Comparison of ENCODE assay signal across 27 cellular contexts in the genomic region with DNA sequence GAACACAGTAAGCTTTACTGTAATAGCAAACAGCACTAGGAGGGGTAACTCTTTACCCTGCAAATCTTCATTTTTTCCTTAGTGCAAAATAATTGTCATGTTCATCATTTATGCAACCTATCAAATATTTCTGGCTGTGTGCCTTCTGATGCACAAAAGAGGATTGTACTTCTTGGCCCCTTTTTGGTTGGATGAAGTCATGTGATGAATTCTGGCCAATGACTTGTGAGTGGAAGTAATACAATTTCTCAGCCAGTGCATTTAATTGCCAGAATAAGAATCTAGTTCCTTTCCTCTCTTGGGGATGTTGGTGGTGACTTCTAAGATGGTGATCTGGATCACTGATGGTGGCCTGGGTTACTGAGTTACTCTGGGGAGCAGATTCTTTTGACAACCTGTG.
"Had no signal": no experiment of that assay in that cellular context is flagged by ENCODE, and none has a peak within 500 bp of the region (broad histone marks: within the 10 kb centered on the region; RNA-seq: fewer than 3 reads in every experiment).

No MANE protein-coding gene starts in this region.

- ATAC-seq: activated CD8-positive, alpha-beta T cell treated with anti-CD3 and anti-CD28 coated beads for 36 hours; activated T-cell treated with anti-CD3 and anti-CD28 coated beads, Interleukin-2, amount 50 U/mL, for 72 hours had no signal

- H3K36me3 Mint-ChIP-seq: activated naive CD8-positive, alpha-beta T cell treated with anti-CD3 and anti-CD28 coated beads, Interleukin-2, amount 10 ng/mL, durations not matched to agents 7 days and 5 days had no signal

- H3K4me1 Mint-ChIP-seq: activated naive CD8-positive, alpha-beta T cell treated with anti-CD3 and anti-CD28 coated beads, Interleukin-2, amount 10 ng/mL, durations not matched to agents 7 days and 5 days had no signal

- DNase-seq: activated CD4-positive, alpha-beta T cell treated with anti-CD3 and anti-CD28 coated beads for 4 hours; activated CD8-positive, alpha-beta memory T cell treated with anti-CD3 and anti-CD28 coated beads, Interleukin-2, amount 50 U/mL, for 4 hours; activated CD8-positive, alpha-beta T cell treated with anti-CD3 and anti-CD28 coated beads for 36 hours; activated naive CD4-positive, alpha-beta T cell treated with anti-CD3 and anti-CD28 coated beads, Interleukin-2, amount 50 U/mL, for 16 hours; activated naive CD8-positive, alpha-beta T cell treated with anti-CD3 and anti-CD28 coated beads, Interleukin-2, amount 10 ng/mL, durations not matched to agents 7 days and 5 days; activated T-cell treated with anti-CD3 and anti-CD28 coated beads, Interleukin-2, amount 50 U/mL, for 72 hours; adrenal gland; cerebellar nuclear complex; Kasumi-1; NCI-H1048; NCI-H1417; NCI-H2029; NCI-H2107; NCI-H2171 treated with DMSO at 0.1 percent for 48 hours; NCI-H226; NCI-H526 treated with DMSO at 0.1 percent for 48 hours; NCI-H82; NK-92 treated with Interleukin-12 subunit alpha and Interleukin-12 subunit beta, amount 100 ng/mL, for 24 hours; OCI-M1; Right ventricle myocardium superior; SK-N-SH; T-helper 1 cell had no signal

- H3K4me3 Mint-ChIP-seq: activated CD8-positive, alpha-beta T cell treated with anti-CD3 and anti-CD28 coated beads for 36 hours; activated naive CD8-positive, alpha-beta T cell treated with anti-CD3 and anti-CD28 coated beads, Interleukin-2, amount 10 ng/mL, durations not matched to agents 7 days and 5 days; activated T-cell treated with anti-CD3 and anti-CD28 coated beads, Interleukin-2, amount 50 U/mL, for 72 hours had no signal

- H3K9me3 Mint-ChIP-seq: activated CD8-positive, alpha-beta T cell treated with anti-CD3 and anti-CD28 coated beads for 36 hours; activated T-cell treated with anti-CD3 and anti-CD28 coated beads, Interleukin-2, amount 50 U/mL, for 72 hours; activated T-helper 2 cell treated with anti-CD3 and anti-CD28 coated beads, Interferon-gamma antibody, Interleukin-2, Interleukin-4, amounts not matched to agents 10 μg/mL and 5 μg/mL and 100 μg/mL, durations not matched to agents 14 hours and 24 hours and 36 hours had no signal

- H3K27ac Mint-ChIP-seq: activated CD8-positive, alpha-beta T cell treated with anti-CD3 and anti-CD28 coated beads for 36 hours; activated naive CD8-positive, alpha-beta T cell treated with anti-CD3 and anti-CD28 coated beads, Interleukin-2, amount 10 ng/mL, durations not matched to agents 7 days and 5 days; activated T-cell treated with anti-CD3 and anti-CD28 coated beads, Interleukin-2, amount 50 U/mL, for 72 hours; activated T-helper 2 cell treated with anti-CD3 and anti-CD28 coated beads, Interferon-gamma antibody, Interleukin-2, Interleukin-4, amounts not matched to agents 10 μg/mL and 5 μg/mL and 100 μg/mL, durations not matched to agents 14 hours and 24 hours and 36 hours had no signal

- H3K4me2 ChIP-seq: SK-N-SH had no signal

- H3K27me3 Mint-ChIP-seq: activated CD8-positive, alpha-beta T cell treated with anti-CD3 and anti-CD28 coated beads for 36 hours; activated naive CD8-positive, alpha-beta T cell treated with anti-CD3 and anti-CD28 coated beads, Interleukin-2, amount 10 ng/mL, durations not matched to agents 7 days and 5 days had no signal

- H3K27ac ChIP-seq: adrenal gland, RWPE1, SJCRH30, VCaP had no signal

- H3K36me3 ChIP-seq: adrenal gland, Peyer's patch, SJCRH30 had no signal

- H3K27me3 ChIP-seq: adrenal gland, Peyer's patch, SJCRH30 had no signal

- H3K9me3 ChIP-seq: adrenal gland, Peyer's patch, SJCRH30, SK-N-SH had no signal

- H3K4me1 ChIP-seq: adrenal gland had no signal

- H3K4me3 ChIP-seq: adrenal gland, Peyer's patch, SJCRH30 had no signal

- H3K9ac ChIP-seq: SK-N-SH had no signal
